Comparison of ENCODE assay signal across 21 cellular contexts in genomic region chr5:112691341-112691685, GRCh38. TPM values are rescaled to one million over a fixed set of nuclear protein-coding genes. Genes with fewer than 3 reads are reported as not detected.
DNase-seq lines count a peak whose midpoint lies in the region; ATAC-seq, FAIRE-seq and TF ChIP-seq lines count a peak whose summit lies in the region.
"Had no signal": no experiment of that assay in that cellular context is flagged by ENCODE, and none has a peak within 500 bp of the region (broad histone marks: within the 10 kb centered on the region; RNA-seq: fewer than 3 reads in every experiment).

No MANE protein-coding gene starts in this region.

- no peaks in the 10 kb centered on the region for H4K20me1 ChIP-seq in DND-41 (ENCODE audit: insufficient read depth, low read length)
- H4K20me1 ChIP-seq in keratinocyte (ENCODE audit: control insufficient read depth, extremely low read depth, insufficient read depth, low read length): no peaks in the 10 kb centered on the region
- H4K20me1 ChIP-seq: BLaER1 had no signal

- peaks cover 5% of the 10 kb centered on the region for H3K27me3 ChIP-seq in DND-41 (ENCODE audit: insufficient read depth, low read length, poor library complexity)
- no peaks in the 10 kb centered on the region for H3K27me3 ChIP-seq in WERI-Rb-1 (ENCODE audit: insufficient read depth, low read depth, severe bottlenecking)
- H3K27me3 ChIP-seq in keratinocyte (ENCODE audit: control insufficient read depth, extremely low read depth, insufficient read depth, low read length): no peaks in the 10 kb centered on the region
- H3K27me3 ChIP-seq: adrenal gland, BLaER1, left lung, neural progenitor cell, testis had no signal

- H3K27ac ChIP-seq in DND-41 (ENCODE audit: low read length) (no peak overlapping the region), WERI-Rb-1 (no peak overlapping the region), keratinocyte (ENCODE audit: control insufficient read depth, insufficient read depth, low read length) (no peak overlapping the region)
- H3K27ac ChIP-seq: adrenal gland, BLaER1, left lung, neural progenitor cell, testis had no signal

- H3K4me2 ChIP-seq in DND-41 (ENCODE audit: insufficient read depth, low read length): no peak overlapping the region
- peak overlapping the region; percentile 2 for H3K4me2 ChIP-seq in keratinocyte (ENCODE audit: control insufficient read depth, extremely low read depth, insufficient read depth, low read depth, low read length)
- H3K4me2 ChIP-seq: BLaER1, GM23338, neural progenitor cell, smooth muscle cell had no signal

- peaks cover 11% of the 10 kb centered on the region for H3K4me1 ChIP-seq in DND-41 (ENCODE audit: insufficient read depth, low read length)
- peaks cover 4% of the 10 kb centered on the region for H3K4me1 ChIP-seq in keratinocyte (ENCODE audit: control insufficient read depth, extremely low read depth, insufficient read depth, low read length)
- H3K4me1 ChIP-seq: left lung, testis had no signal

- H3K79me2 ChIP-seq in DND-41 (ENCODE audit: insufficient read depth, low read length) (no peaks in the 10 kb centered on the region), keratinocyte (ENCODE audit: control insufficient read depth, insufficient read depth, low read length) (no peaks in the 10 kb centered on the region)

- no peak overlapping the region for H2AFZ ChIP-seq in DND-41 (ENCODE audit: low read depth, low read length)
- H2AFZ ChIP-seq in keratinocyte (ENCODE audit: control insufficient read depth, low read length): peak overlapping the region; percentile 28
- H2AFZ ChIP-seq: neural progenitor cell had no signal

- no peak for FAIRE-seq in keratinocyte (lab: Jason Lieb, UNC)
- FAIRE-seq: endometrium had no signal

- no peak; the same call in 2 of the 3 replicates for ATAC-seq in DND-41 (ENCODE audit: insufficient read depth, low read depth)
- ATAC-seq in GM21526 (IDR thresholded peaks at IDR 0.05; ENCODE audit: low FRiP score, unreplicated experiment): no peak
- ATAC-seq: activated CD4-positive, CD25-positive, alpha-beta regulatory T cell treated with anti-CD3 and anti-CD28 coated beads, Interleukin-2, amount 50 U/mL, for 24 hours had no signal

- TF ChIP-seq CTCF in DND-41 (IDR thresholded peaks at IDR 0.05; ENCODE audit: borderline replicate concordance, extremely low read depth, low read length, poor library complexity, severe bottlenecking): peak; percentile 27
- TF ChIP-seq CTCF in GM10266 (IDR thresholded peaks at IDR 0.05; ENCODE audit: control insufficient read depth, insufficient read depth, low read depth, missing control alignments): peak; percentile 15
- 0 out of 2 replicates have a peak, but pooled peaks have one; percentile 4 for TF ChIP-seq CTCF in WERI-Rb-1 (IDR thresholded peaks at IDR 0.05; ENCODE audit: low read depth, low read length)
- peak in 1 of 3 experiments; percentile 42 for TF ChIP-seq CTCF in keratinocyte (optimal IDR thresholded peaks at IDR 0.05 in 1 of 3, IDR thresholded peaks at IDR 0.05 in 1 of 3, conservative IDR thresholded peaks at IDR 0.05 in 1 of 3; ENCODE audit: extremely low read depth in 1 of 3, insufficient read depth in 2 of 3, low read length in 3 of 3)

- H3K36me3 ChIP-seq in DND-41 (ENCODE audit: insufficient read depth, low read length) (no peaks in the 10 kb centered on the region), WERI-Rb-1 (no peaks in the 10 kb centered on the region), keratinocyte (ENCODE audit: control insufficient read depth in 2 of 2, extremely low read depth in 1 of 2, insufficient read depth in 2 of 2, low read length in 2 of 2) (no peaks in the 10 kb centered on the region)
- H3K36me3 ChIP-seq: adrenal gland, BLaER1, left lung, neural progenitor cell had no signal

- dilution Hi-C loops in keratinocyte (cut with MboI; ENCODE audit: extremely low pct_ligation_motif_present, low sequenced_read_pairs): no loop called here

- H3K9ac ChIP-seq in DND-41 (ENCODE audit: low read depth, low read length) (no peak overlapping the region), keratinocyte (ENCODE audit: control insufficient read depth, extremely low read depth, insufficient read depth, low read length) (no peak overlapping the region)
- H3K9ac ChIP-seq: BLaER1, neural progenitor cell had no signal

- no peak for DNase-seq in DND-41
- no peak for DNase-seq in GM10266 (ENCODE audit: extremely low spot score)
- DNase-seq in WERI-Rb-1: no peak
- DNase-seq in keratinocyte (ENCODE audit: low read depth, low spot score): no peak
- no peak for DNase-seq in NCI-H345 (lab: John Stamatoyannopoulos, UW)
- no peak for DNase-seq in NCI-H2171 treated with DMSO at 0.1 percent for 48 hours (lab: John Stamatoyannopoulos, UW)
- no peak for DNase-seq in activated CD4-positive, CD25-positive, alpha-beta regulatory T cell treated with anti-CD3 and anti-CD28 coated beads, Interleukin-2, amount 50 U/mL, for 72 hours
- DNase-seq: adrenal gland, DMS153, HFFc6, hippocampal formation, left lung, NCI-H510A, testis had no signal

- H3K4me3 ChIP-seq in DND-41 (ENCODE audit: low read depth in 1 of 2, low read length in 2 of 2) (no peak overlapping the region), WERI-Rb-1 (ENCODE audit: low read depth, low read length) (no peak overlapping the region), keratinocyte (ENCODE audit: control insufficient read depth in 2 of 3, extremely low read depth in 1 of 3, insufficient read depth in 2 of 3, low read depth in 1 of 3, low read length in 3 of 3) (no peak overlapping the region)
- H3K4me3 ChIP-seq: adrenal gland, BLaER1, GM23338, left lung, neural progenitor cell, smooth muscle cell, testis had no signal

- H3K9me3 ChIP-seq in DND-41 (ENCODE audit: insufficient read depth, low read length, severe bottlenecking) (no peaks in the 10 kb centered on the region), WERI-Rb-1 (ENCODE audit: severe bottlenecking) (no peaks in the 10 kb centered on the region), keratinocyte (ENCODE audit: control insufficient read depth, low read depth, low read length) (no peaks in the 10 kb centered on the region)
- H3K9me3 ChIP-seq: adrenal gland, BLaER1, left lung, testis had no signal

- no peaks in the 10 kb centered on the region for H3K9me1 ChIP-seq in keratinocyte (ENCODE audit: control insufficient read depth, extremely low read depth, insufficient read depth, low read length)

RNA-seq across cellular contexts. Expression of gene APC, which starts 46.4 kb away (rescaled TPM):
- 13.2 to 16.5 TPM (median 15.7 TPM) in 3 replicates for polyA plus RNA-seq in keratinocyte
- 10.0 TPM for polyA plus RNA-seq in keratinocyte (2011; ENCODE audit: low read depth)
- polyA plus RNA-seq in keratinocyte (2011; cell fraction: cytosol; rRNA removed): 5.4 and 8.7 TPM in 2 replicates
- polyA plus RNA-seq in keratinocyte (2011; cell fraction: nucleus; rRNA removed): 21.7 and 25.4 TPM in 2 replicates
- 7.4 and 14.0 TPM in 2 replicates for polyA plus RNA-seq in keratinocyte (2012; ENCODE audit: low replicate concordance)
- polyA minus RNA-seq in keratinocyte: 10.0 to 59.1 TPM (median 25.3 TPM) in 3 replicates
- polyA minus RNA-seq in keratinocyte (2011; cell fraction: cytosol; rRNA and poly(A)+ RNA removed): 23.4 TPM
- 105 and 143 TPM in 2 replicates for polyA minus RNA-seq in keratinocyte (2011; cell fraction: nucleus; rRNA and poly(A)+ RNA removed)
